In the genomic region with DNA sequence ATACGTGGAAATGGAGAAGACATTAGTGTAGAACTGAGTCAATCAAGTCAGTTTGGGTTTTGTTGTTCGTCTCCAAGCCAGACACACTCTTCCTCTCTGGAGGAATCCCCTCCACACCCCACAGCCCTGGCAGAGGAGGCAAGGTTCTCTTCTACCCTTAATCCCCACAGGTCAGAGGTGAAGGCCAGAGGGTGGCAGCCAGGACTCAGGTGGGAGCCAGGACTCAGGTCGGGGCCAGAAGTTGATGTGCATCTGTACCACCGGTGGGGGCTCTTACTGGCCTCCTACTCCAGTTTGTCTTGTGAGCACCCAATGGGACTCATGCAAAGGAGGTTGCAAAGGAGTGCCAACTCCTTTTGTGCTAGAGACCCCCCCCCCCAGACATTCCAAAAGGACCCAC, we compare ENCODE assay signal across 19 cellular contexts.
"Had no signal": no experiment of that assay in that cellular context is flagged by ENCODE, and none has a peak within 500 bp of the region (broad histone marks: within the 10 kb centered on the region; RNA-seq: fewer than 3 reads in every experiment).

No MANE protein-coding gene starts in this region.

- DNase-seq: colonic mucosa; cortex of kidney; effector CD8-positive, alpha-beta T cell; effector memory CD8-positive, alpha-beta T cell; endodermal cell; foreskin keratinocyte; heart left ventricle; hypothalamus; left cardiac atrium; left lung; left ventricle myocardium superior; lower lobe of right lung; mucosa of descending colon; naive B cell had no signal

- H3K4me3 Mint-ChIP-seq: dendritic cell treated with granulocyte-macrophage colony-stimulating factor and Interleukin-4, amounts not matched to agents 40 ng/mL and 50 ng/mL, for 4 days; effector memory CD8-positive, alpha-beta T cell; endodermal cell; mesothelial cell of epicardium; naive B cell had no signal

- H3K4me1 ChIP-seq: colonic mucosa, foreskin keratinocyte, heart left ventricle, left lung, lower lobe of right lung had no signal

- H3K4me2 ChIP-seq: hepatocyte had no signal

- H3K27ac Mint-ChIP-seq: dendritic cell treated with granulocyte-macrophage colony-stimulating factor and Interleukin-4, amounts not matched to agents 40 ng/mL and 50 ng/mL, for 4 days; effector memory CD8-positive, alpha-beta T cell; mesothelial cell of epicardium; naive B cell had no signal

- H3K4me1 Mint-ChIP-seq: naive B cell had no signal

- H3K9me3 Mint-ChIP-seq: dendritic cell treated with granulocyte-macrophage colony-stimulating factor and Interleukin-4, amounts not matched to agents 40 ng/mL and 50 ng/mL, for 4 days had no signal

- H3K4me3 ChIP-seq: colonic mucosa, esophagus muscularis mucosa, gastroesophageal sphincter, heart left ventricle, hepatocyte, left lung, lower lobe of right lung, mucosa of descending colon had no signal

- H2AFZ ChIP-seq: hepatocyte had no signal

- ATAC-seq: effector memory CD8-positive, alpha-beta T cell; foreskin keratinocyte; gastroesophageal sphincter; heart left ventricle; left cardiac atrium; left lung; left ventricle myocardium superior; lower lobe of right lung; mucosa of descending colon had no signal

- H3K36me3 ChIP-seq: colonic mucosa, esophagus muscularis mucosa, gastroesophageal sphincter, heart left ventricle, left lung, lower lobe of right lung had no signal

- H3K27ac ChIP-seq: colonic mucosa, esophagus muscularis mucosa, foreskin keratinocyte, gastroesophageal sphincter, heart left ventricle, hepatocyte, left lung, lower lobe of right lung had no signal

- H3K9me3 ChIP-seq: colonic mucosa had no signal

- H3K36me3 Mint-ChIP-seq: mesothelial cell of epicardium, naive B cell had no signal

- H3K27me3 ChIP-seq: colonic mucosa, esophagus muscularis mucosa, foreskin keratinocyte, gastroesophageal sphincter, hepatocyte, left lung had no signal

- H3K27me3 Mint-ChIP-seq: dendritic cell treated with granulocyte-macrophage colony-stimulating factor and Interleukin-4, amounts not matched to agents 40 ng/mL and 50 ng/mL, for 4 days had no signal
